25 cellular contexts compared by ENCODE assay signal in the genomic region with DNA sequence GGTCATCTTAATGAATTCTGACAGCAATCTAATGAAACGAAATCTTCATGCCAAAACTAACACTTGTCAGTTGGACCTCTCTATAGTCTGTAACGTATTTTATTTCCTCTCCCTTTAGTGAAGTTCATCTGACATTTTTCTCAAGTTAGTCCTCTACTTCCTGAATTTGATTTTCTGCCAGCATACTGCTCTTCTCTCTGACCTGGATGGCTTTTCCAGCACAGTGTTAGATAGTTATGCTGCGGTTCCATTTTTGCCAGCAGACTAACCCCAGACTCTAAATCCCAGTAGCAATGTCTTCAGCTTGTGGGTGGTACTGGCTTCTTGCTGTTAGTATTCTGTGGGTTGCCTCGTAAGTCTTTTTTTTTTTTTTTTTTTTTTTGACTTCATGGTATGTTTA.
DNase-seq lines count a peak whose midpoint lies in the region; TF ChIP-seq lines count a peak whose summit lies in the region.
"Had no signal": no experiment of that assay in that cellular context is flagged by ENCODE, and none has a peak within 500 bp of the region (broad histone marks: within the 10 kb centered on the region; RNA-seq: fewer than 3 reads in every experiment).

No MANE protein-coding gene starts in this region.

- no peaks in the 10 kb centered on the region for H4K20me1 ChIP-seq in H9 (ENCODE audit: control insufficient read depth, insufficient read depth, insufficient read length)

- WGBS in H9 (ENCODE audit: extremely low coverage, insufficient read length, low lambda C conversion rate): no CpG with 5 or more reads among the region's 4 CpGs

- no peaks in the 10 kb centered on the region for H3K27me3 Mint-ChIP-seq in H9 (ENCODE audit: low read depth)
- H3K27me3 Mint-ChIP-seq: activated naive CD8-positive, alpha-beta T cell treated with anti-CD3 and anti-CD28 coated beads, Interleukin-2, amount 50 U/mL, for 24 hours; dendritic cell treated with granulocyte-macrophage colony-stimulating factor and Interleukin-4, amounts not matched to agents 40 ng/mL and 50 ng/mL, for 4 days had no signal

- H3K4me1 ChIP-seq in H9 (ENCODE audit: insufficient read depth, low read length): no peaks in the 10 kb centered on the region

- H3K4ac ChIP-seq in H9 (ENCODE audit: low read depth, low read length): no peak overlapping the region

- H3K27me3 ChIP-seq in H9 (ENCODE audit: insufficient read depth, low read length): no peaks in the 10 kb centered on the region

- no peak overlapping the region for H3K9ac ChIP-seq in H9 (ENCODE audit: extremely low read depth, insufficient read length, low read length)

- no peaks in the 10 kb centered on the region for H3K79me1 ChIP-seq in H9 (ENCODE audit: insufficient read depth, low read depth, low read length, poor library complexity, severe bottlenecking)

- no peaks in the 10 kb centered on the region; a peak in 1 of 5 replicates for H3K9me3 Mint-ChIP-seq in H9
- H3K9me3 Mint-ChIP-seq: dendritic cell treated with granulocyte-macrophage colony-stimulating factor and Interleukin-4, amounts not matched to agents 40 ng/mL and 50 ng/mL, for 4 days; T-helper 2 cell treated with Interferon-gamma antibody and Interleukin-4, amounts not matched to agents 5 μg/mL and 100 μg/mL, for 36 hours had no signal

- no peak overlapping the region for H3K4me3 ChIP-seq in fibroblast of pulmonary artery (replicated peaks; ENCODE audit: low read depth, low read length)
- H3K4me3 ChIP-seq: GM23338, SK-N-MC had no signal

- H2AFZ ChIP-seq in H9 (ENCODE audit: low read length): no peak overlapping the region
- H2AFZ ChIP-seq: GM23338 had no signal

- H3K18ac ChIP-seq in H9 (ENCODE audit: insufficient read length, low read depth, low read length): no peak overlapping the region

- H3K14ac ChIP-seq in H9 (ENCODE audit: insufficient read depth, low read length): no peak overlapping the region

- H3K23me2 ChIP-seq in H9 (ENCODE audit: insufficient read length, low read depth, low read length, poor library complexity, severe bottlenecking): no peaks in the 10 kb centered on the region

- no peak overlapping the region for H3K27ac ChIP-seq in H9 (ENCODE audit: insufficient read length, low read depth, low read length)
- H3K27ac ChIP-seq: SK-N-MC had no signal

- no peak overlapping the region for H4K91ac ChIP-seq in H9 (ENCODE audit: insufficient read length, low read depth, low read length)

- no peak overlapping the region for H3K4me2 ChIP-seq in H9 (ENCODE audit: insufficient read depth, insufficient read length, low read length)
- H3K4me2 ChIP-seq: GM23338 had no signal

- peak; percentile 16 for DNase-seq in GM03348 (ENCODE audit: low spot score)
- peak; percentile 68 for DNase-seq in amniotic epithelial cell (ENCODE audit: low read depth)
- DNase-seq in fibroblast of pulmonary artery (ENCODE audit: low read depth): peak; percentile 34
- peak; percentile 19 for DNase-seq in stromal cell of bone marrow (ENCODE audit: low read depth)
- no peak for DNase-seq in NCI-H146 treated with DMSO at 0.1 percent for 48 hours (lab: John Stamatoyannopoulos, UW; ENCODE audit: unreplicated experiment)
- no peak for DNase-seq in H9
- no peak for DNase-seq in COR-L47 (lab: John Stamatoyannopoulos, UW)
- DNase-seq: activated CD4-positive, alpha-beta T cell treated with anti-CD3 and anti-CD28 coated beads, Interleukin-2, amount 50 U/mL, for 48 hours; activated effector memory CD4-positive, alpha-beta T cell treated with anti-CD3 and anti-CD28 coated beads, Interleukin-2, amount 50 U/mL, for 16 hours; activated naive CD8-positive, alpha-beta T cell treated with anti-CD3 and anti-CD28 coated beads, Interleukin-2, amount 50 U/mL, for 24 hours; AML-193; CD8-positive, alpha-beta T cell; DMS53; foreskin melanocyte; hippocampal formation; left ventricle myocardium superior; midbrain; NCI-H524; nephron progenitor cell; RPMI8226; substantia nigra had no signal

- H2BK120ac ChIP-seq in H9 (ENCODE audit: low read depth, low read length, poor library complexity, severe bottlenecking): no peak overlapping the region

- H3K4me3 Mint-ChIP-seq in H9: no peak overlapping the region
- H3K4me3 Mint-ChIP-seq: activated naive CD8-positive, alpha-beta T cell treated with anti-CD3 and anti-CD28 coated beads, Interleukin-2, amount 50 U/mL, for 24 hours; CD8-positive, alpha-beta T cell; dendritic cell treated with granulocyte-macrophage colony-stimulating factor and Interleukin-4, amounts not matched to agents 40 ng/mL and 50 ng/mL, for 4 days; GM23338; nephron progenitor cell; T-helper 2 cell treated with Interferon-gamma antibody and Interleukin-4, amounts not matched to agents 5 μg/mL and 100 μg/mL, for 36 hours had no signal

- no peak overlapping the region for H2BK5ac ChIP-seq in H9 (ENCODE audit: insufficient read length, low read length)

- H3K56ac ChIP-seq in H9 (ENCODE audit: insufficient read length, low read depth, low read length): no peak overlapping the region

- no peak overlapping the region for H4K5ac ChIP-seq in H9 (ENCODE audit: insufficient read length, low read depth, low read length)

- H2BK20ac ChIP-seq in H9 (ENCODE audit: low read depth, low read length, poor library complexity, severe bottlenecking): no peak overlapping the region

- TF ChIP-seq CTCF in fibroblast of pulmonary artery (IDR thresholded peaks at IDR 0.05; ENCODE audit: low read length, missing control alignments) (no peak), H9 (conservative IDR thresholded peaks at IDR 0.05) (no peak)

- no peak overlapping the region for H2AK5ac ChIP-seq in H9 (ENCODE audit: insufficient read length, low read length)

- no peaks in the 10 kb centered on the region for H3K79me2 ChIP-seq in H9 (ENCODE audit: insufficient read depth, low read length)

- H2BK15ac ChIP-seq in H9 (ENCODE audit: low read depth, low read length): no peak overlapping the region

- no peak overlapping the region for H3K23ac ChIP-seq in H9 (ENCODE audit: insufficient read length, low read depth, low read length)

- no peak overlapping the region for H3K27ac Mint-ChIP-seq in H9
- H3K27ac Mint-ChIP-seq: activated naive CD8-positive, alpha-beta T cell treated with anti-CD3 and anti-CD28 coated beads, Interleukin-2, amount 50 U/mL, for 24 hours; CD8-positive, alpha-beta T cell; dendritic cell treated with granulocyte-macrophage colony-stimulating factor and Interleukin-4, amounts not matched to agents 40 ng/mL and 50 ng/mL, for 4 days; GM23338; nephron progenitor cell; T-helper 2 cell treated with Interferon-gamma antibody and Interleukin-4, amounts not matched to agents 5 μg/mL and 100 μg/mL, for 36 hours had no signal

- H2BK12ac ChIP-seq in H9 (ENCODE audit: insufficient read length, low read depth, low read length): no peak overlapping the region

- no peaks in the 10 kb centered on the region for H3K4me1 Mint-ChIP-seq in H9
- H3K4me1 Mint-ChIP-seq: activated naive CD8-positive, alpha-beta T cell treated with anti-CD3 and anti-CD28 coated beads, Interleukin-2, amount 50 U/mL, for 24 hours; GM23338; nephron progenitor cell had no signal

- H3K36me3 Mint-ChIP-seq in H9 (ENCODE audit: insufficient read depth in 1 of 3, low read depth in 3 of 3): no peaks in the 10 kb centered on the region
- H3K36me3 Mint-ChIP-seq: CD8-positive, alpha-beta T cell had no signal

- H3T11ph ChIP-seq in H9 (ENCODE audit: low read length): no peak overlapping the region

- no peak overlapping the region for H4K8ac ChIP-seq in H9 (replicated peaks; ENCODE audit: insufficient read length, low read depth, low read length)

- no peaks in the 10 kb centered on the region for H3K9me3 ChIP-seq in H9 (ENCODE audit: control insufficient read depth, low read depth, low read length)

Comparison
In these comparisons a context has a peak if more than half of its experiments do, and no peak if none do; other contexts are left out.
1. DNase-seq: peak in GM03348 (single experiment), amniotic epithelial cell (single experiment), fibroblast of pulmonary artery (single experiment) and stromal cell of bone marrow (single experiment); none in NCI-H146 treated with DMSO at 0.1 percent for 48 hours (single experiment), H9 (single experiment) and COR-L47 (single experiment).